In genomic region chr6:6885521-6886088, GRCh38 we compare ENCODE assay signal across 13 cellular contexts.
DNase-seq lines count a peak whose midpoint lies in the region; ATAC-seq and TF ChIP-seq lines count a peak whose summit lies in the region.
"Had no signal": no experiment of that assay in that cellular context is flagged by ENCODE, and none has a peak within 500 bp of the region (broad histone marks: within the 10 kb centered on the region; RNA-seq: fewer than 3 reads in every experiment).

No MANE protein-coding gene starts in this region.

- H3K4me3 Mint-ChIP-seq in naive thymus-derived CD4-positive, alpha-beta T cell, result no peak overlapping the region
- H3K4me3 Mint-ChIP-seq: B cell; central memory CD8-positive, alpha-beta T cell had no signal

- H3K36me3 ChIP-seq in naive thymus-derived CD4-positive, alpha-beta T cell (ENCODE audit: control insufficient read depth in 2 of 3, insufficient read depth in 3 of 3, low read length in 3 of 3), result no peaks in the 10 kb centered on the region
- H3K36me3 ChIP-seq: Peyer's patch, uterus had no signal

- H3K4me1 Mint-ChIP-seq in naive thymus-derived CD4-positive, alpha-beta T cell, result peaks cover 0 to 8% (median 0%) of the 10 kb centered on the region in 7 donors
- H3K4me1 Mint-ChIP-seq: B cell; central memory CD8-positive, alpha-beta T cell had no signal

- no peak overlapping the region for H3K4me3 ChIP-seq in fibroblast of villous mesenchyme (ENCODE audit: low read depth, low read length)
- H3K4me3 ChIP-seq in naive thymus-derived CD4-positive, alpha-beta T cell (ENCODE audit: low read length), result no peak overlapping the region
- H3K4me3 ChIP-seq: Peyer's patch, uterus had no signal

- H3K27ac ChIP-seq in naive thymus-derived CD4-positive, alpha-beta T cell (ENCODE audit: low read depth, low read length), result no peak overlapping the region
- H3K27ac ChIP-seq: uterus had no signal

- H3K9me3 Mint-ChIP-seq in naive thymus-derived CD4-positive, alpha-beta T cell, result no peaks in the 10 kb centered on the region
- H3K9me3 Mint-ChIP-seq: central memory CD8-positive, alpha-beta T cell had no signal

- CTCF ChIA-PET in naive thymus-derived CD4-positive, alpha-beta T cell (lab: Charles Lee), result no interaction called here

- H3K4me1 ChIP-seq in naive thymus-derived CD4-positive, alpha-beta T cell (ENCODE audit: control insufficient read depth in 2 of 2, insufficient read depth in 2 of 2, low read length in 2 of 2), result no peaks in the 10 kb centered on the region
- H3K4me1 ChIP-seq: uterus had no signal

- peaks cover 0 to 4% (median 0%) of the 10 kb centered on the region in 5 donors for H3K27me3 Mint-ChIP-seq in naive thymus-derived CD4-positive, alpha-beta T cell
- H3K27me3 Mint-ChIP-seq: B cell had no signal

- H3K27ac Mint-ChIP-seq in naive thymus-derived CD4-positive, alpha-beta T cell, result no peak overlapping the region
- H3K27ac Mint-ChIP-seq: B cell had no signal

- no peaks in the 10 kb centered on the region for H3K9me3 ChIP-seq in naive thymus-derived CD4-positive, alpha-beta T cell (ENCODE audit: control insufficient read depth in 2 of 3, low read length in 3 of 3)
- H3K9me3 ChIP-seq: Peyer's patch, uterus had no signal

- DNase-seq in AML-193 (lab: John Stamatoyannopoulos, UW), result peak; percentile 95 to 98
- DNase-seq in NOMO-1 treated with DMSO at 0.1 percent for 48 hours (lab: John Stamatoyannopoulos, UW; ENCODE audit: unreplicated experiment), result peak; percentile 89
- DNase-seq in fibroblast of villous mesenchyme (ENCODE audit: low read depth), result peak; percentile 49
- DNase-seq in naive thymus-derived CD4-positive, alpha-beta T cell, result peak in 1 of 9 donors; percentile 15
- DNase-seq in NCI-H1048 (lab: John Stamatoyannopoulos, UW), result no peak
- DNase-seq: activated CD4-positive, alpha-beta T cell treated with anti-CD3 and anti-CD28 coated beads, Interleukin-2, amount 50 U/mL, for 1 hour; uterus had no signal

- TF ChIP-seq CTCF in fibroblast of villous mesenchyme (IDR thresholded peaks at IDR 0.05; ENCODE audit: insufficient read depth, low read depth, low read length), result no peak

- POLR2A ChIA-PET in naive thymus-derived CD4-positive, alpha-beta T cell (lab: Charles Lee), result no interaction called here

- intact Hi-C loops in naive thymus-derived CD4-positive, alpha-beta T cell (cut with micrococcal nuclease), result no loop called here

- H3K36me3 Mint-ChIP-seq in naive thymus-derived CD4-positive, alpha-beta T cell, result no peaks in the 10 kb centered on the region

- TF ChIP-seq POLR2A in GM18505 (IDR thresholded peaks at IDR 0.05; ENCODE audit: borderline replicate concordance, extremely low read depth, insufficient read depth, insufficient read length), result no peak

- no peaks in the 10 kb centered on the region for H3K27me3 ChIP-seq in naive thymus-derived CD4-positive, alpha-beta T cell (ENCODE audit: control insufficient read depth in 2 of 2, insufficient read depth in 2 of 2, low read length in 2 of 2)
- H3K27me3 ChIP-seq: Peyer's patch, uterus had no signal

- peak; percentile 75 for ATAC-seq in naive thymus-derived CD4-positive, alpha-beta T cell
- no peak for ATAC-seq in GM18505 (IDR thresholded peaks at IDR 0.05; ENCODE audit: unreplicated experiment)
- no peak for ATAC-seq in GM21786 (IDR thresholded peaks at IDR 0.05; ENCODE audit: unreplicated experiment)
- ATAC-seq in GM21717 (IDR thresholded peaks at IDR 0.05; ENCODE audit: unreplicated experiment), result no peak
